ENCODE assay signal across 20 cellular contexts in genomic region chr12:31408778-31409177, GRCh38.
DNase-seq lines count a peak whose midpoint lies in the region; ATAC-seq and TF ChIP-seq lines count a peak whose summit lies in the region.
"Had no signal": no experiment of that assay in that cellular context is flagged by ENCODE, and none has a peak within 500 bp of the region (broad histone marks: within the 10 kb centered on the region; RNA-seq: fewer than 3 reads in every experiment).

No MANE protein-coding gene starts in this region.

- H3K36me3 Mint-ChIP-seq in endodermal cell (ENCODE audit: low read depth), result peaks cover 18% of the 10 kb centered on the region
- H3K36me3 Mint-ChIP-seq: CD4-positive, CD25-positive, alpha-beta regulatory T cell; CD8-positive, alpha-beta T cell had no signal

- no peaks in the 10 kb centered on the region for H4K20me1 ChIP-seq in OCI-LY1 (ENCODE audit: insufficient read depth, low read length)
- no peaks in the 10 kb centered on the region for H4K20me1 ChIP-seq in PC-9 (ENCODE audit: insufficient read depth)
- H4K20me1 ChIP-seq: BLaER1 had no signal

- POLR2A ChIA-PET in PC-9 (lab: Charles Lee; ENCODE audit: unreplicated experiment), result interaction anchor here (0.8 kb wide), 1 partner anchor 71 kb away, joined by 10 read pairs; no protein-coding TSS in a partner anchor

- H3K27me3 Mint-ChIP-seq in endodermal cell (ENCODE audit: insufficient read depth), result no peaks in the 10 kb centered on the region

- H3K4me3 Mint-ChIP-seq in endodermal cell, result no peak overlapping the region
- H3K4me3 Mint-ChIP-seq: CD4-positive, CD25-positive, alpha-beta regulatory T cell; CD8-positive, alpha-beta T cell; HFFc6 had no signal

- H3F3A ChIP-seq in OCI-LY1 (ENCODE audit: insufficient read depth, low read length), result no peaks in the 10 kb centered on the region
- H3F3A ChIP-seq in PC-9 (ENCODE audit: insufficient read depth, low read depth), result no peaks in the 10 kb centered on the region

- H3K56ac ChIP-seq in mesendoderm (ENCODE audit: low read length), result no peak overlapping the region

- no peak overlapping the region for H3K23ac ChIP-seq in mesendoderm (ENCODE audit: low read length)

- no peaks in the 10 kb centered on the region for H3K9me3 Mint-ChIP-seq in endodermal cell
- H3K9me3 Mint-ChIP-seq: CD4-positive, CD25-positive, alpha-beta regulatory T cell; CD8-positive, alpha-beta T cell; HFFc6 had no signal

- H2BK5ac ChIP-seq in mesendoderm (ENCODE audit: low read length), result no peak overlapping the region

- H3K79me2 ChIP-seq in OCI-LY1 (ENCODE audit: insufficient read depth, low read length) (no peaks in the 10 kb centered on the region), mesendoderm (ENCODE audit: control insufficient read depth, insufficient read depth, low read length) (no peaks in the 10 kb centered on the region), PC-9 (ENCODE audit: low read depth) (no peaks in the 10 kb centered on the region)

- H3K9ac ChIP-seq in OCI-LY1 (ENCODE audit: low read length) (no peak overlapping the region), endodermal cell (ENCODE audit: extremely low read depth, low read length, poor library complexity, severe bottlenecking) (no peak overlapping the region), mesendoderm (ENCODE audit: low read length) (no peak overlapping the region)
- H3K9ac ChIP-seq: BLaER1, GM23248 had no signal

- H3K9me3 ChIP-seq in OCI-LY1 (ENCODE audit: low read length) (no peaks in the 10 kb centered on the region), endodermal cell (ENCODE audit: control insufficient read depth, low read length) (no peaks in the 10 kb centered on the region), PC-9 (ENCODE audit: insufficient read depth, low read depth) (no peaks in the 10 kb centered on the region)
- H3K9me3 ChIP-seq: BLaER1, Caco-2, HAP-1 had no signal

- peaks cover 4% of the 10 kb centered on the region for H3K4me1 Mint-ChIP-seq in endodermal cell
- H3K4me1 Mint-ChIP-seq: CD4-positive, CD25-positive, alpha-beta regulatory T cell had no signal

- peak; percentile 14 for DNase-seq in ELF-1 (ENCODE audit: low read depth, low spot score)
- DNase-seq in endodermal cell, result no peak
- DNase-seq in mesendoderm, result peak; percentile 27
- DNase-seq in stimulated activated CD4-positive, alpha-beta T cell treated with anti-CD3 and anti-CD28 coated beads, Interleukin-1b, Interleukin-23, amount 100 ng/mL, for 48 hours, result no peak
- DNase-seq in PC-9, result no peak
- DNase-seq: Caco-2; CD4-positive, CD25-positive, alpha-beta regulatory T cell; CD8-positive, alpha-beta T cell; DMS153; DND-41; GDM1; GM23248; HFFc6 had no signal

- intact Hi-C loops in PC-9 (cut with micrococcal nuclease; ENCODE audit: unreplicated experiment), result no loop called here

- BruUV-seq in PC-9 (replicated peaks; lab: Mats Ljungman, UMichigan), result no TSS peak

- TF ChIP-seq CTCF in OCI-LY1 (IDR thresholded peaks at IDR 0.05; ENCODE audit: low read length) (no peak), endodermal cell (conservative IDR thresholded peaks at IDR 0.05) (no peak), PC-9 (conservative IDR thresholded peaks at IDR 0.05) (no peak)

- 72 to 84% methylated on average over 3 to 4 of the region's 4 CpGs for WGBS in endodermal cell (ENCODE audit: insufficient coverage in 1 of 2, insufficient read length in 1 of 2), 2 experiments
- no CpG with 5 or more reads among the region's 4 CpGs for WGBS in mesendoderm (ENCODE audit: extremely low coverage, insufficient coverage, low lambda C conversion rate)

- H3K36me3 ChIP-seq in OCI-LY1 (ENCODE audit: insufficient read depth, low read length), result no peaks in the 10 kb centered on the region
- peaks cover 4% of the 10 kb centered on the region for H3K36me3 ChIP-seq in endodermal cell (ENCODE audit: control insufficient read depth, insufficient read depth, low read length)
- no peaks in the 10 kb centered on the region for H3K36me3 ChIP-seq in mesendoderm (ENCODE audit: control insufficient read depth, insufficient read depth, low read length)
- H3K36me3 ChIP-seq in PC-9 (ENCODE audit: low read depth), result no peaks in the 10 kb centered on the region
- H3K36me3 ChIP-seq: HAP-1 had no signal

- no peak overlapping the region for H3K4me3 ChIP-seq in OCI-LY1 (ENCODE audit: low read depth, low read length, poor library complexity, severe bottlenecking)
- no peak overlapping the region for H3K4me3 ChIP-seq in endodermal cell (ENCODE audit: low read length)
- no peak overlapping the region for H3K4me3 ChIP-seq in mesendoderm (ENCODE audit: low read length)
- H3K4me3 ChIP-seq in PC-9, result no peak overlapping the region
- H3K4me3 ChIP-seq: BLaER1, GM12878, GM23248, HAP-1 had no signal

- H2BK15ac ChIP-seq in mesendoderm (replicated peaks; ENCODE audit: low read depth), result no peak overlapping the region

- peaks cover 36% of the 10 kb centered on the region for H3K4me1 ChIP-seq in OCI-LY1 (ENCODE audit: insufficient read depth, low read length, severe bottlenecking)
- H3K4me1 ChIP-seq in endodermal cell (ENCODE audit: control insufficient read depth, insufficient read depth, low read length), result peaks cover 3% of the 10 kb centered on the region
- no peaks in the 10 kb centered on the region for H3K4me1 ChIP-seq in mesendoderm (ENCODE audit: control insufficient read depth, low read depth, low read length)
- no peaks in the 10 kb centered on the region for H3K4me1 ChIP-seq in PC-9 (replicated peaks; ENCODE audit: insufficient read depth)
- H3K4me1 ChIP-seq: Caco-2, HAP-1 had no signal

- no peak overlapping the region for H4K5ac ChIP-seq in mesendoderm (ENCODE audit: low read length)

- peak overlapping the region; percentile 62 for H3K27ac Mint-ChIP-seq in endodermal cell
- H3K27ac Mint-ChIP-seq: CD4-positive, CD25-positive, alpha-beta regulatory T cell; CD8-positive, alpha-beta T cell; HFFc6 had no signal

- H3K4ac ChIP-seq in mesendoderm (ENCODE audit: low read depth, low read length), result no peak overlapping the region

- H4K8ac ChIP-seq in mesendoderm (ENCODE audit: low read depth, low read length), result no peak overlapping the region

- H3K4me2 ChIP-seq in OCI-LY1 (ENCODE audit: low read length) (no peak overlapping the region), mesendoderm (ENCODE audit: low read length) (no peak overlapping the region), PC-9 (no peak overlapping the region)
- H3K4me2 ChIP-seq: BLaER1 had no signal

- no peak overlapping the region for H2AK5ac ChIP-seq in mesendoderm (ENCODE audit: low read length)

- H3K9me2 ChIP-seq in OCI-LY1 (ENCODE audit: low read depth, low read length) (no peaks in the 10 kb centered on the region), PC-9 (ENCODE audit: insufficient read depth) (no peaks in the 10 kb centered on the region)

- CTCF ChIA-PET in PC-9 (lab: Charles Lee), result interaction anchor here (0.6 kb wide), 1 partner anchor 112 kb away, joined by 3 read pairs; no protein-coding TSS in a partner anchor

- ATAC-seq in HG03175 (IDR thresholded peaks at IDR 0.05; ENCODE audit: unreplicated experiment), result no peak
- ATAC-seq in GM19328 (IDR thresholded peaks at IDR 0.05; ENCODE audit: unreplicated experiment), result no peak
- ATAC-seq: CD8-positive, alpha-beta T cell; GM12878 had no signal

- no peaks in the 10 kb centered on the region for H3K79me1 ChIP-seq in mesendoderm (ENCODE audit: low read length)

- no peak overlapping the region for H2AFZ ChIP-seq in OCI-LY1 (ENCODE audit: low read length)
- no peak overlapping the region for H2AFZ ChIP-seq in PC-9
- H2AFZ ChIP-seq: GM23248 had no signal

- H3K27me3 ChIP-seq in OCI-LY1 (ENCODE audit: insufficient read depth, low read length) (no peaks in the 10 kb centered on the region), endodermal cell (ENCODE audit: control insufficient read depth, insufficient read depth, low read length, poor library complexity, severe bottlenecking) (no peaks in the 10 kb centered on the region), mesendoderm (ENCODE audit: insufficient read depth, low read length, poor library complexity) (no peaks in the 10 kb centered on the region), PC-9 (ENCODE audit: insufficient read depth, low read depth) (no peaks in the 10 kb centered on the region)
- H3K27me3 ChIP-seq: BLaER1 had no signal

- H3K18ac ChIP-seq in mesendoderm (ENCODE audit: low read length), result no peak overlapping the region

- no peak overlapping the region for H2BK120ac ChIP-seq in mesendoderm (ENCODE audit: low read depth, low read length)

- H3K27ac ChIP-seq in OCI-LY1 (ENCODE audit: low read depth, low read length, poor library complexity, severe bottlenecking) (peak overlapping the region; percentile 2), endodermal cell (ENCODE audit: low read depth, low read length) (no peak overlapping the region), mesendoderm (ENCODE audit: low read depth, low read length) (no peak overlapping the region), PC-9 (no peak overlapping the region)
- H3K27ac ChIP-seq: BLaER1, C4-2B, GM23248 had no signal

Comparison
In these comparisons a context has a peak if more than half of its experiments do, and no peak if none do; other contexts are left out.
1. DNase-seq: peak in ELF-1 (single experiment) and mesendoderm (single experiment); none in endodermal cell (single experiment), stimulated activated CD4-positive, alpha-beta T cell treated with anti-CD3 and anti-CD28 coated beads, Interleukin-1b, Interleukin-23, amount 100 ng/mL, for 48 hours (single experiment) and PC-9 (0 of 2).